ENCODE assay signal across 8 cellular contexts in the genomic region with DNA sequence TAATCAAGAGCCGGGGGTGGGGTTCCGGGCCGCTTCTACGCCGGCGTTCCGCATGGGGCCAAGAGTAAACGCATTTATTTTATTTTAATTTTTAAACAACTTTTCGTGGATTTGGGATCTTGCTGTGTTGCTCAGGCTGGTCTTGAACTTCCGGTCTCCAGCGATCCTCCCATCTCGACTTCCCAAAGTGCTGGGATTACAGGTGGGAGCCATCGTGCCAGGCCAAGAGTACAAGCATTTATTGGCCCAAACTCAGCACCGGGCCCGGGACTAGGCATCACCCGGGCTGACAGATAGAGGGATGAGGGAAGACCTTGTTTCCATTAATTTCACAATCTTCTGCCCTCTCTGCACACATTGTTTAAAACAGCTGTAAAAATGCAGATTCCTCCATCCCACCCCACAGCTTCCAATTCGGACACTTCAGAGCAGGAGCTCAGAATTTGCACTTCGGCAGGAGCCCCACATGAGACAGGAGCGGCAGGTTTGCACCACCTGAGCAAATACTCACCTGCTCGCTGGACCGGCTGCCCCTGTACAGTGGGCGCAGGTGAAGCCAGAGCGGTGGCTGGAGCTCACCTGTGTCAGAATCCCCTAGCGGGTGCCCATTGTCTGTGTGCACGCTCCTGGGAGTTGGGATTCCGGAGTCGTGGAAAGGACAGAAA. TPM values are rescaled to one million over a fixed set of nuclear protein-coding genes. Genes with fewer than 3 reads are reported as not detected.
DNase-seq lines count a peak whose midpoint lies in the region; TF ChIP-seq lines count a peak whose summit lies in the region.

No MANE protein-coding gene starts in this region.

- H3K4me1 ChIP-seq in BLaER1 (peaks cover 43% of the 10 kb centered on the region), muscle layer of duodenum (ENCODE audit: control insufficient read depth in 1 of 2, insufficient read depth in 2 of 2, low read length in 2 of 2) (peaks cover 0 to 17% of the 10 kb centered on the region in 2 donors)

- H3K27me3 ChIP-seq in BLaER1 (no peaks in the 10 kb centered on the region), muscle layer of duodenum (ENCODE audit: low read depth, low read length) (peaks cover 4% of the 10 kb centered on the region)

- peak overlapping the region; percentile 88 for H3K4me3 ChIP-seq in BLaER1
- H3K4me3 ChIP-seq in muscle layer of duodenum (ENCODE audit: low read depth in 1 of 2, low read length in 2 of 2): peak overlapping the region; percentile 16 to 78

- no peak overlapping the region for H3K27ac Mint-ChIP-seq in brain

- H3K27me3 Mint-ChIP-seq in brain: no peaks in the 10 kb centered on the region

- peak overlapping the region; percentile 81 to 84 (median 82) for H3K4me3 Mint-ChIP-seq in brain

- H3K9me3 ChIP-seq in BLaER1 (no peaks in the 10 kb centered on the region), muscle layer of duodenum (ENCODE audit: control insufficient read depth in 1 of 2, low read length in 2 of 2) (no peaks in the 10 kb centered on the region)

- peaks cover 18% of the 10 kb centered on the region for H3K36me3 ChIP-seq in BLaER1
- no peaks in the 10 kb centered on the region for H3K36me3 ChIP-seq in muscle layer of duodenum (ENCODE audit: control insufficient read depth in 1 of 2, insufficient read depth in 2 of 2, low read length in 2 of 2)

- peaks cover 5% of the 10 kb centered on the region for H3K36me3 Mint-ChIP-seq in brain

- H3K4me1 Mint-ChIP-seq in brain: peaks cover 32% of the 10 kb centered on the region

- H3K9ac ChIP-seq in BLaER1: no peak overlapping the region

- TF ChIP-seq CTCF in brain (conservative IDR thresholded peaks at IDR 0.05): no peak

- H3K9me3 Mint-ChIP-seq in brain: peaks cover 0 to 2% (median 0%) of the 10 kb centered on the region in 5 experiments

- H3K27ac ChIP-seq in BLaER1 (no peak overlapping the region), muscle layer of duodenum (ENCODE audit: low read length) (no peak overlapping the region)

- peaks cover 27% of the 10 kb centered on the region for H4K20me1 ChIP-seq in BLaER1

- peak overlapping the region; percentile 85 for H3K4me2 ChIP-seq in BLaER1

- DNase-seq in HT-29 (ENCODE audit: low spot score): peak; percentile 39
- no peak for DNase-seq in stimulated activated CD4-positive, alpha-beta T cell treated with anti-CD3 and anti-CD28 coated beads, Interleukin-4, amount 100 ng/mL, for 1 hour
- DNase-seq in dedifferentiated amniotic fluid mesenchymal stem cell (ENCODE audit: extremely low spot score): no peak
- DNase-seq in HK-2 (ENCODE audit: unreplicated experiment): no peak
- no peak for DNase-seq in NCI-H1694 treated with DMSO at 0.1 percent for 48 hours (lab: John Stamatoyannopoulos, UW)

RNA-seq across cellular contexts. Expression of a gene that starts 0.7 kb away (rescaled TPM):
- 22.8 and 23.4 TPM in 2 replicates for total RNA-seq in HT-29 (2014; rRNA removed; shearing (Covaris generic))
- polyA plus RNA-seq in brain (ENCODE audit: insufficient read depth, low read depth, low replicate concordance): 38.2 TPM
